35 cellular contexts compared by ENCODE assay signal in the genomic region with DNA sequence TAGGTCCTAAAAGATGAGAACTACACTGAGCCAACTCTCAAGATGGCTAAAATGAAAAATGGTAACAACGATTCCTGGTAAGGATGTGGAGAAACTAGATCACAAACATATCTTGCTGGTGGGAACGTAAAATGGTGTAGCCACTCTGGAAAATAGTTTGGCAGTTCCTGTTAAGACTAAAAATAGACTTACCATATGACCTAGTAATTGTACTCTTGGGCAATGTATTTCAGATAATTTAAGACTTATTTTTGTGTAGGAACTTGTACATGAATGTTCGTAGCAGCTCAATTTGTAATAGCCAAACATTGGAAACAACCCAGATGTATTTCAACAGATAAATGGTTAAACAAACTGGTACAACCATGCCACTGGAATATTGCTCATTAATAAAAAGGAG.
"Had no signal": no experiment of that assay in that cellular context is flagged by ENCODE, and none has a peak within 500 bp of the region (broad histone marks: within the 10 kb centered on the region; RNA-seq: fewer than 3 reads in every experiment).

No MANE protein-coding gene starts in this region.

- DNase-seq: activated CD4-positive, alpha-beta T cell treated with anti-CD3 and anti-CD28 coated beads for 36 hours; activated CD4-positive, alpha-beta T cell treated with anti-CD3 and anti-CD28 coated beads, Interleukin-2, amount 10 ng/mL, durations not matched to agents 7 days and 5 days; activated CD4-positive, alpha-beta T cell treated with anti-CD3 and anti-CD28 coated beads, Interleukin-2, amount 50 U/mL, for 48 hours; activated CD8-positive, alpha-beta T cell treated with anti-CD3 and anti-CD28 coated beads, Interleukin-2, amount 10 ng/mL, durations not matched to agents 7 days and 5 days; activated gamma-delta T cell; activated naive CD4-positive, alpha-beta T cell treated with Interleukin-2 at 50 U/mL for 16 hours; activated naive CD8-positive, alpha-beta T cell treated with anti-CD3 and anti-CD28 coated beads, Interleukin-2, amount 10 ng/mL, durations not matched to agents 7 days and 5 days; activated T-cell treated with anti-CD3 and anti-CD28 coated beads, Interleukin-2, amount 50 U/mL, for 24 hours; central memory CD4-positive, alpha-beta T cell; MM.1S; NCI-H1105; NCI-H1436; NCI-H1694; NCI-H1930; NCI-H2081 treated with DMSO at 0.1 percent for 48 hours; NCI-H345; NCI-H524 treated with DMSO at 0.1 percent for 48 hours; NCI-H748 treated with DMSO at 0.1 percent for 48 hours; NK-92 treated with Interleukin-12 subunit alpha and Interleukin-12 subunit beta, amount 100 ng/mL, for 24 hours; PC-3; Peyer's patch; RPMI8226; SHP77 treated with DMSO at 0.1 percent for 48 hours; SK-N-SH had no signal

- H3K9me3 Mint-ChIP-seq: activated CD4-positive, alpha-beta T cell treated with anti-CD3 and anti-CD28 coated beads, Interleukin-2, amount 10 ng/mL, durations not matched to agents 7 days and 5 days; activated naive CD4-positive, alpha-beta T cell treated with anti-CD3 and anti-CD28 coated beads, Interleukin-2, amount 50 U/mL, for 24 hours; activated naive CD8-positive, alpha-beta T cell treated with anti-CD3 and anti-CD28 coated beads, Interleukin-2, amount 10 ng/mL, durations not matched to agents 7 days and 5 days; activated T-cell treated with anti-CD3 and anti-CD28 coated beads, Interleukin-2, amount 50 U/mL, for 24 hours; activated T-helper 2 cell treated with anti-CD3 and anti-CD28 coated beads, Interferon-gamma antibody, Interleukin-2, Interleukin-4, amounts not matched to agents 10 μg/mL and 5 μg/mL and 100 μg/mL, durations not matched to agents 14 hours and 24 hours and 36 hours; T-helper 1 cell treated with Interleukin-12 subunit alpha and Interleukin-12 subunit beta and Interleukin-4 antibody, amounts not matched to agents 30 μg/mL and 1 μg/mL, for 36 hours; T-helper 2 cell treated with Interferon-gamma antibody and Interleukin-4, amounts not matched to agents 5 μg/mL and 100 μg/mL, for 36 hours; WTC11 had no signal

- H3K9ac ChIP-seq: KMS-11, SK-N-SH had no signal

- H3K27ac Mint-ChIP-seq: activated CD4-positive, alpha-beta T cell treated with anti-CD3 and anti-CD28 coated beads for 36 hours; activated CD4-positive, alpha-beta T cell treated with anti-CD3 and anti-CD28 coated beads, Interleukin-2, amount 10 ng/mL, durations not matched to agents 7 days and 5 days; activated CD8-positive, alpha-beta T cell treated with anti-CD3 and anti-CD28 coated beads, Interleukin-2, amount 10 ng/mL, durations not matched to agents 7 days and 5 days; activated naive CD4-positive, alpha-beta T cell treated with anti-CD3 and anti-CD28 coated beads, Interleukin-2, amount 50 U/mL, for 24 hours; activated naive CD8-positive, alpha-beta T cell treated with anti-CD3 and anti-CD28 coated beads, Interleukin-2, amount 10 ng/mL, durations not matched to agents 7 days and 5 days; activated T-cell treated with anti-CD3 and anti-CD28 coated beads, Interleukin-2, amount 50 U/mL, for 24 hours; activated T-helper 2 cell treated with anti-CD3 and anti-CD28 coated beads, Interferon-gamma antibody, Interleukin-2, Interleukin-4, amounts not matched to agents 10 μg/mL and 5 μg/mL and 100 μg/mL, durations not matched to agents 14 hours and 24 hours and 36 hours; brain; T-helper 1 cell treated with Interleukin-12 subunit alpha and Interleukin-12 subunit beta and Interleukin-4 antibody, amounts not matched to agents 30 μg/mL and 1 μg/mL, for 36 hours; T-helper 2 cell treated with Interferon-gamma antibody and Interleukin-4, amounts not matched to agents 5 μg/mL and 100 μg/mL, for 36 hours; WTC11 had no signal

- H3K36me3 ChIP-seq: SJSA1 had no signal

- H3K4me3 ChIP-seq: Peyer's patch, SJSA1 had no signal

- FAIRE-seq: bronchial epithelial cell, TTC549 had no signal

- H3K27me3 ChIP-seq: Peyer's patch, SJSA1 had no signal

- H3K27me3 Mint-ChIP-seq: activated CD4-positive, alpha-beta T cell treated with anti-CD3 and anti-CD28 coated beads for 36 hours; activated CD4-positive, alpha-beta T cell treated with anti-CD3 and anti-CD28 coated beads, Interleukin-2, amount 10 ng/mL, durations not matched to agents 7 days and 5 days; activated naive CD4-positive, alpha-beta T cell treated with anti-CD3 and anti-CD28 coated beads, Interleukin-2, amount 50 U/mL, for 24 hours; activated naive CD8-positive, alpha-beta T cell treated with anti-CD3 and anti-CD28 coated beads, Interleukin-2, amount 10 ng/mL, durations not matched to agents 7 days and 5 days; brain had no signal

- H3K4me1 ChIP-seq: Peyer's patch, SJSA1 had no signal

- H3K27ac ChIP-seq: KMS-11, Peyer's patch, SJSA1 had no signal

- H3K4me3 Mint-ChIP-seq: activated CD4-positive, alpha-beta T cell treated with anti-CD3 and anti-CD28 coated beads for 36 hours; activated CD4-positive, alpha-beta T cell treated with anti-CD3 and anti-CD28 coated beads, Interleukin-2, amount 10 ng/mL, durations not matched to agents 7 days and 5 days; activated CD8-positive, alpha-beta T cell treated with anti-CD3 and anti-CD28 coated beads, Interleukin-2, amount 10 ng/mL, durations not matched to agents 7 days and 5 days; activated naive CD4-positive, alpha-beta T cell treated with anti-CD3 and anti-CD28 coated beads, Interleukin-2, amount 50 U/mL, for 24 hours; activated naive CD8-positive, alpha-beta T cell treated with anti-CD3 and anti-CD28 coated beads, Interleukin-2, amount 10 ng/mL, durations not matched to agents 7 days and 5 days; activated T-cell treated with anti-CD3 and anti-CD28 coated beads, Interleukin-2, amount 50 U/mL, for 24 hours; brain; T-helper 1 cell treated with Interleukin-12 subunit alpha and Interleukin-12 subunit beta and Interleukin-4 antibody, amounts not matched to agents 30 μg/mL and 1 μg/mL, for 36 hours; T-helper 2 cell treated with Interferon-gamma antibody and Interleukin-4, amounts not matched to agents 5 μg/mL and 100 μg/mL, for 36 hours; WTC11 had no signal

- H3K4me2 ChIP-seq: KMS-11, SK-N-SH had no signal

- H3K4me1 Mint-ChIP-seq: activated CD4-positive, alpha-beta T cell treated with anti-CD3 and anti-CD28 coated beads for 36 hours; activated CD4-positive, alpha-beta T cell treated with anti-CD3 and anti-CD28 coated beads, Interleukin-2, amount 10 ng/mL, durations not matched to agents 7 days and 5 days; activated naive CD4-positive, alpha-beta T cell treated with anti-CD3 and anti-CD28 coated beads, Interleukin-2, amount 50 U/mL, for 24 hours; activated naive CD8-positive, alpha-beta T cell treated with anti-CD3 and anti-CD28 coated beads, Interleukin-2, amount 10 ng/mL, durations not matched to agents 7 days and 5 days; brain; WTC11 had no signal

- H3K9me3 ChIP-seq: Peyer's patch, SJSA1, SK-N-SH had no signal

- ATAC-seq: activated CD4-positive, alpha-beta T cell treated with anti-CD3 and anti-CD28 coated beads for 36 hours; activated CD4-positive, CD25-positive, alpha-beta regulatory T cell treated with anti-CD3 and anti-CD28 coated beads, Interleukin-2, amount 50 U/mL, for 24 hours; activated CD8-positive, alpha-beta T cell treated with anti-CD3 and anti-CD28 coated beads, Interleukin-2, amount 10 ng/mL, durations not matched to agents 7 days and 5 days; PC-3; WTC11 had no signal
